ENCODE assay signal across 8 cellular contexts in genomic region chr5:132498152-132498551, GRCh38. TPM values are rescaled to one million over a fixed set of nuclear protein-coding genes. Genes with fewer than 3 reads are reported as not detected.
DNase-seq lines count a peak whose midpoint lies in the region; ATAC-seq, FAIRE-seq and TF ChIP-seq lines count a peak whose summit lies in the region.

No MANE protein-coding gene starts in this region.

- CTCF ChIA-PET in A549 (lab: Yijun Ruan, JAX) = interaction anchor here (0.6 to 12.9 kb wide), 9 partner anchors 8 to 322 kb away, joined by 3 to 217 read pairs (median 5); partner anchors contain the start of gene IRF1

- H3K4me1 ChIP-seq in A549 (peaks cover 48% of the 10 kb centered on the region), muscle layer of colon (ENCODE audit: insufficient read depth, low read length) (peaks cover 36% of the 10 kb centered on the region)

- H3K4me2 ChIP-seq in A549 = peak overlapping the region; percentile 90

- H3K27me3 ChIP-seq in muscle layer of colon (ENCODE audit: control insufficient read depth in 1 of 2, insufficient read depth in 2 of 2, low read length in 2 of 2) = no peaks in the 10 kb centered on the region

- TF ChIP-seq CTCF in A549 (IDR thresholded peaks at IDR 0.05) (no peak), glutamatergic neuron (IDR thresholded peaks at IDR 0.05; ENCODE audit: partially characterized antibody, unreplicated experiment) (no peak)

- ATAC-seq in A549 (peak in 1 of 2 experiments; percentile 1; a peak in 2 of 6 replicates), GM19328 (IDR thresholded peaks at IDR 0.05; ENCODE audit: unreplicated experiment) (no peak)

- no peak overlapping the region for H3K27ac Mint-ChIP-seq in glutamatergic neuron (ENCODE audit: unreplicated experiment)

- no peaks in the 10 kb centered on the region for H3K36me3 ChIP-seq in muscle layer of colon (ENCODE audit: insufficient read depth, low read length)

- H3K4me3 ChIP-seq in A549 (no peak overlapping the region), muscle layer of colon (ENCODE audit: low read depth in 1 of 2, low read length in 2 of 2) (no peak overlapping the region)

- no peaks in the 10 kb centered on the region for H3K4me1 Mint-ChIP-seq in glutamatergic neuron (ENCODE audit: low read depth, unreplicated experiment)

- WGBS in A549 (ENCODE audit: missing lambda C conversion rate) = 45% methylated on average over 3 of the region's 3 CpGs

- H3K9me3 ChIP-seq in A549 = no peaks in the 10 kb centered on the region
- no peaks in the 10 kb centered on the region for H3K9me3 ChIP-seq in muscle layer of colon (ENCODE audit: low read length)

- no peak for TF ChIP-seq RAD21 in A549 (conservative IDR thresholded peaks at IDR 0.05 in 1 of 2, IDR thresholded peaks at IDR 0.05 in 1 of 2)

- TF ChIP-seq POLR2A in A549 (IDR thresholded peaks at IDR 0.05; ENCODE audit: low read length) = no peak; the same call in 1 of the 2 replicates

- H3K27ac ChIP-seq in A549 = peak overlapping the region; percentile 88 to 97
- peak overlapping the region; percentile 99 for H3K27ac ChIP-seq in muscle layer of colon (ENCODE audit: low read depth, low read length)

- POLR2A ChIA-PET in A549 (lab: Yijun Ruan, JAX) = interaction anchor here (1.0 to 4.6 kb wide), 7 partner anchors 17 to 204 kb away, joined by 3 to 49 read pairs (median 4); partner anchors contain the start of genes RAD50 and SLC22A4

- DNase-seq in A549 (ENCODE audit: low read depth in 1 of 2, low spot score in 1 of 2) (peak; percentile 59 to 76), HTR-8/SVneo (ENCODE audit: insufficient read length, low spot score) (peak; percentile 35), cerebellar cortex (ENCODE audit: low spot score) (peak; percentile 23), NCI-H2029 (lab: John Stamatoyannopoulos, UW) (no peak), cerebellum (ENCODE audit: low spot score) (no peak), glutamatergic neuron (no peak)

- H3K9ac ChIP-seq in muscle layer of colon (ENCODE audit: low read length) = no peak overlapping the region

- H3K36me3 Mint-ChIP-seq in glutamatergic neuron (ENCODE audit: unreplicated experiment) = no peaks in the 10 kb centered on the region

- H3K4me3 Mint-ChIP-seq in glutamatergic neuron (ENCODE audit: unreplicated experiment) = no peak overlapping the region

- no peak for TF ChIP-seq EP300 in A549 (IDR thresholded peaks at IDR 0.05)

- peaks cover 2% of the 10 kb centered on the region for H3K9me3 Mint-ChIP-seq in glutamatergic neuron (ENCODE audit: unreplicated experiment)

- FAIRE-seq in A549 (lab: Jason Lieb, UNC) = no peak
- no peak for FAIRE-seq in HTR-8/SVneo (lab: Jason Lieb, UNC)

- H3K27me3 Mint-ChIP-seq in glutamatergic neuron (ENCODE audit: unreplicated experiment) = peaks cover 14% of the 10 kb centered on the region

TF ChIP-seq in A549, 52 proteins besides CTCF, POLR2A, EP300 and RAD21:
- TF ChIP-seq FOSL2 (IDR thresholded peaks at IDR 0.05) (no peak), FOSL2 (CRISPR knock-in tag; IDR thresholded peaks at IDR 0.05) (peak; percentile 46; the same call in 1 of the 2 replicates), RFX5 (IDR thresholded peaks at IDR 0.05) (no peak), HOXB5 (CRISPR knock-in tag; IDR thresholded peaks at IDR 0.05) (0 out of 2 replicates have a peak, but pooled peaks have one; percentile 13)

RNA-seq across cellular contexts. Expression of gene IRF1, which starts 7.6 kb away (rescaled TPM):
- polyA plus RNA-seq in A549 (2011; rRNA removed) = 10.9 and 11.2 TPM in 2 replicates
- polyA plus RNA-seq in A549 (2012; cell fraction: cytosol; rRNA removed) = 9.7 and 13.3 TPM in 2 replicates
- 19.8 and 22.3 TPM in 2 replicates for polyA plus RNA-seq in A549 (2012; cell fraction: nucleus; rRNA removed)
- polyA plus RNA-seq in A549 (2017; fragmentation: RNase III; extraction: RNeasy Plus Mini Kit Qiagen cat#74134 plus additional on column Dnase treatment) = 13.3 to 15.5 TPM (median 15.1 TPM) in 3 replicates
- 27.8 and 35.9 TPM in 2 replicates for polyA minus RNA-seq in A549 (2011; rRNA and poly(A)+ RNA removed)
- 2.4 TPM for total RNA-seq in cerebellum
- 2.8 TPM for total RNA-seq in glutamatergic neuron (ENCODE audit: unreplicated experiment)

RNA-seq across cellular contexts. Expression of gene IL5, which starts 45.2 kb away (rescaled TPM):
- polyA plus RNA-seq in A549 (2011; rRNA removed) (not detected in 2 replicates), A549 (2017; fragmentation: RNase III; extraction: RNeasy Plus Mini Kit Qiagen cat#74134 plus additional on column Dnase treatment) (not detected in 3 replicates)
- not detected in 2 replicates for polyA plus RNA-seq in A549 (2012; cell fraction: cytosol; rRNA removed)
- not detected in 2 replicates for polyA plus RNA-seq in A549 (2012; cell fraction: nucleus; rRNA removed)
- polyA minus RNA-seq in A549 (2011; rRNA and poly(A)+ RNA removed) = not detected in 2 replicates
- total RNA-seq in cerebellum (not detected), glutamatergic neuron (ENCODE audit: unreplicated experiment) (not detected)

RNA-seq across cellular contexts. Expression of gene RAD50, which starts 58.6 kb away (rescaled TPM):
- polyA plus RNA-seq in A549 (2011; rRNA removed) (51.6 and 81.5 TPM in 2 replicates), A549 (2017; fragmentation: RNase III; extraction: RNeasy Plus Mini Kit Qiagen cat#74134 plus additional on column Dnase treatment) (39.6 to 48.2 TPM (median 41.6 TPM) in 3 replicates)
- 11.8 and 15.2 TPM in 2 replicates for polyA plus RNA-seq in A549 (2012; cell fraction: cytosol; rRNA removed)
- polyA plus RNA-seq in A549 (2012; cell fraction: nucleus; rRNA removed) = 10.5 and 17.1 TPM in 2 replicates
- 50.3 and 61.0 TPM in 2 replicates for polyA minus RNA-seq in A549 (2011; rRNA and poly(A)+ RNA removed)
- total RNA-seq in cerebellum (29.8 TPM), glutamatergic neuron (ENCODE audit: unreplicated experiment) (34.9 TPM)

Comparison
In these comparisons a context has a peak if more than half of its experiments do, and no peak if none do; other contexts are left out.
1. DNase-seq: peak in A549 (2 of 2), HTR-8/SVneo (single experiment) and cerebellar cortex (single experiment); none in NCI-H2029 (single experiment), cerebellum (single experiment) and glutamatergic neuron (single experiment).